ENCODE assay signal across 8 cellular contexts in the genomic region with DNA sequence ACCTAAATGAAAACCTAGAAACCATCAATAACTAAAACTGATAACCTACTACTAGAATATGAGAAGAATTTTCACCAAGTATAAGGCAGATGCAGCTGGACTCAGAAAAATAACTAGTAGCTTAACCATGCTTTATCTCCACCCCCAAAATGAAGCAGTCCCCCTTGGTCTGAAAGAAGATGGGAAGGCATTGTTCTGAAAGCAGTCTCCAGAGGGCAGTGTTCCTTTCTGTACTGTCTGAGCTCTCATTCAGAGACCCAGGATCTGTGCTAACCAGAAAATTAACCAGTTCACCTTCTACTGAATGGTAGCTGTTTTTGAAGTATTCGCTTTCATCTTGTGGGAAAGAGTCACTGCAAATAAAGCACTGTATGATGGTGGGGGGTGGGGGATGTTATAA.
DNase-seq lines count a peak whose midpoint lies in the region; ATAC-seq and TF ChIP-seq lines count a peak whose summit lies in the region.

No MANE protein-coding gene starts in this region.

- peaks cover 14% of the 10 kb centered on the region for H3K27me3 Mint-ChIP-seq in brain

- no peak overlapping the region for H3K56ac ChIP-seq in mesendoderm (ENCODE audit: low read length)

- no peak overlapping the region for H3K4me3 ChIP-seq in mesendoderm (ENCODE audit: low read length)

- H3K4me1 Mint-ChIP-seq in brain: peaks cover 5% of the 10 kb centered on the region

- no peaks in the 10 kb centered on the region for H3K36me3 Mint-ChIP-seq in brain

- no peak overlapping the region for H3K4ac ChIP-seq in mesendoderm (ENCODE audit: low read depth, low read length)

- no CpG with 5 or more reads among the region's 1 CpG for WGBS in mesendoderm (ENCODE audit: extremely low coverage, insufficient coverage, low lambda C conversion rate)

- no peaks in the 10 kb centered on the region for H3K36me3 ChIP-seq in mesendoderm (ENCODE audit: control insufficient read depth, insufficient read depth, low read length)

- no peak overlapping the region for H3K23ac ChIP-seq in mesendoderm (ENCODE audit: low read length)

- H3K4me3 Mint-ChIP-seq in brain: no peak overlapping the region

- H2AK5ac ChIP-seq in mesendoderm (ENCODE audit: low read length): no peak overlapping the region

- DNase-seq in NCI-H345 (lab: John Stamatoyannopoulos, UW): peak; percentile 10
- DNase-seq in NCI-H345 treated with DMSO at 0.1 percent for 48 hours (lab: John Stamatoyannopoulos, UW; ENCODE audit: unreplicated experiment): no peak
- peak; percentile 27 for DNase-seq in NCI-H1092 (lab: John Stamatoyannopoulos, UW)
- DNase-seq in mesendoderm: peak; percentile 65
- no peak for DNase-seq in NCI-H1436 (lab: John Stamatoyannopoulos, UW)

- no peaks in the 10 kb centered on the region for H3K9me3 Mint-ChIP-seq in brain

- H3K27ac ChIP-seq in mesendoderm (ENCODE audit: low read depth, low read length): no peak overlapping the region

- peaks cover 2% of the 10 kb centered on the region for H3K4me1 ChIP-seq in mesendoderm (ENCODE audit: control insufficient read depth, low read depth, low read length)

- no peak overlapping the region for H2BK5ac ChIP-seq in mesendoderm (ENCODE audit: low read length)

- no peak overlapping the region for H4K5ac ChIP-seq in mesendoderm (ENCODE audit: low read length)

- no peak overlapping the region for H4K8ac ChIP-seq in mesendoderm (ENCODE audit: low read depth, low read length)

- H3K27ac Mint-ChIP-seq in brain: peak overlapping the region in 1 of 5 experiments; percentile 17

- H2BK15ac ChIP-seq in mesendoderm (replicated peaks; ENCODE audit: low read depth): no peak overlapping the region

- no peak overlapping the region for H3K4me2 ChIP-seq in mesendoderm (ENCODE audit: low read length)

- H3K18ac ChIP-seq in mesendoderm (ENCODE audit: low read length): no peak overlapping the region

- peak; percentile 44 to 67 for TF ChIP-seq CTCF in brain (conservative IDR thresholded peaks at IDR 0.05)

- no peaks in the 10 kb centered on the region for H3K79me1 ChIP-seq in mesendoderm (ENCODE audit: low read length)

- no peaks in the 10 kb centered on the region for H3K79me2 ChIP-seq in mesendoderm (ENCODE audit: control insufficient read depth, insufficient read depth, low read length)

- no peak overlapping the region for H3K9ac ChIP-seq in mesendoderm (ENCODE audit: low read length)

- ATAC-seq in GM21423 (IDR thresholded peaks at IDR 0.05; ENCODE audit: unreplicated experiment): no peak
- no peak for ATAC-seq in GM18511 (IDR thresholded peaks at IDR 0.05; ENCODE audit: unreplicated experiment)

- no peaks in the 10 kb centered on the region for H3K27me3 ChIP-seq in mesendoderm (ENCODE audit: insufficient read depth, low read length, poor library complexity)

- H2BK120ac ChIP-seq in mesendoderm (ENCODE audit: low read depth, low read length): no peak overlapping the region

Comparison
In these comparisons a context has a peak if more than half of its experiments do, and no peak if none do; other contexts are left out.
1. DNase-seq: peak in NCI-H345 (single experiment), NCI-H1092 (single experiment) and mesendoderm (single experiment); none in NCI-H345 treated with DMSO at 0.1 percent for 48 hours (single experiment) and NCI-H1436 (single experiment).